ENCODE assay signal across 14 cellular contexts in the genomic region with DNA sequence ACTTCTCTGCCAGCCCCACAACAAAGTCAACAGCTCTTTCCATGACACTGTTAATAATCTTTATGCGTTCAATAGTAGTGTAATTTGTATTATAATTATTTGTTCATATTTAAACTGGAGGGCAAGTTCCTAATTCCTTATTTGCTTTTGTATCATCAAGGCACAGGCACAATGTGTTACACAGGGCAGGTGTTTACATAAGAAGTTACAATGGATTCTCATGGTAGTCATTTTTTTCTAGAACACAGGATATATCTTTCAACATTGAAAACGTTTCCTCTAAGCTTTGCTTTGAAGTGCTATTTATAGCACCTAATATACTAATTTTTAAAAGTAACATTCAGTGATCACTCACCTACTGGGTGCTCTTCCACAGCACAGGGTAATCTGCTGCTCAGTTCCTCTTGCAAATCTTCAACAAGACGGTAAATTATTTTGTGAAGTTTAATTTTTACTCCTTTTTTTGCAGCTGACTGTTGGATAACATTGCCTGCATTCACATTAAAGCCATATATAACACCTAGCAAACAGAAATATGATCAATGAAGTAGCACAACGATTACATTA. TPM values are rescaled to one million over a fixed set of nuclear protein-coding genes. Genes with fewer than 3 reads are reported as not detected.
DNase-seq lines count a peak whose midpoint lies in the region; TF ChIP-seq lines count a peak whose summit lies in the region.
"Had no signal": no experiment of that assay in that cellular context is flagged by ENCODE, and none has a peak within 500 bp of the region (broad histone marks: within the 10 kb centered on the region; RNA-seq: fewer than 3 reads in every experiment).

No MANE protein-coding gene starts in this region.

- H4K20me1 ChIP-seq in DOHH2 (ENCODE audit: control insufficient read depth, insufficient read depth, low read depth, low read length) = no peaks in the 10 kb centered on the region

- peaks cover 11% of the 10 kb centered on the region for H3K4me1 ChIP-seq in DOHH2 (ENCODE audit: control insufficient read depth, low read length)
- H3K4me1 ChIP-seq: SJCRH30 had no signal

- no peaks in the 10 kb centered on the region for H3K27me3 ChIP-seq in DOHH2 (ENCODE audit: control insufficient read depth, low read length)
- H3K27me3 ChIP-seq: SJCRH30 had no signal

- H3K4me2 ChIP-seq in DOHH2 (ENCODE audit: low read length) = no peak overlapping the region

- H3F3A ChIP-seq in DOHH2 (ENCODE audit: control insufficient read depth, insufficient read depth) = peaks cover 61% of the 10 kb centered on the region

- H3K9me2 ChIP-seq in DOHH2 (replicated peaks; ENCODE audit: control insufficient read depth, low read length) = no peaks in the 10 kb centered on the region

- no peak for TF ChIP-seq CTCF in DOHH2 (IDR thresholded peaks at IDR 0.05; ENCODE audit: low read depth, low read length, poor library complexity, severe bottlenecking)

- peak; percentile 32 for DNase-seq in NCI-H1092 treated with DMSO at 0.1 percent for 48 hours (lab: John Stamatoyannopoulos, UW)
- DNase-seq in NCI-H1092 (lab: John Stamatoyannopoulos, UW) = no peak
- peak; percentile 15 for DNase-seq in NCI-H774 (lab: John Stamatoyannopoulos, UW)
- peak; percentile 34 to 72 for DNase-seq in dermis microvascular lymphatic vessel endothelial cell (ENCODE audit: low read depth in 2 of 2)
- no peak for DNase-seq in iPS-NIHi11 (ENCODE audit: low spot score)
- DNase-seq in NCI-H446 (lab: John Stamatoyannopoulos, UW) = no peak
- DNase-seq in activated effector memory CD4-positive, alpha-beta T cell treated with Interleukin-2 at 50 U/mL for 16 hours = no peak
- DNase-seq: CD8-positive, alpha-beta memory T cell; NCI-H1436 treated with DMSO at 0.1 percent for 48 hours; NCI-H524 treated with DMSO at 0.1 percent for 48 hours; SJCRH30 had no signal

- H3K9me3 ChIP-seq in DOHH2 (ENCODE audit: control insufficient read depth, insufficient read depth, low read length) = no peaks in the 10 kb centered on the region
- H3K9me3 ChIP-seq: SJCRH30 had no signal

- no peak overlapping the region for H3K4me3 ChIP-seq in DOHH2 (ENCODE audit: low read length)
- H3K4me3 ChIP-seq: K562, SJCRH30 had no signal

- H3K79me2 ChIP-seq in DOHH2 (ENCODE audit: control insufficient read depth, low read length) = peaks cover 5% of the 10 kb centered on the region

- peak overlapping the region; percentile 24; the same call in 1 of the 2 replicates for H3K27ac ChIP-seq in DOHH2 (ENCODE audit: low read depth, low read length)
- H3K27ac ChIP-seq: RWPE1, SJCRH30 had no signal

- H3K36me3 ChIP-seq in DOHH2 (ENCODE audit: control insufficient read depth, low read length) = peaks cover 71% of the 10 kb centered on the region

RNA-seq across cellular contexts. Expression of a gene that starts 7.3 kb away (rescaled TPM):
- total RNA-seq in dermis microvascular lymphatic vessel endothelial cell = 550 and 625 TPM in 2 replicates

RNA-seq across cellular contexts. Expression of a gene that starts 7.6 kb away (rescaled TPM):
- 3.3 and 4.6 TPM in 2 replicates for total RNA-seq in dermis microvascular lymphatic vessel endothelial cell

RNA-seq across cellular contexts. Expression of a gene that starts 29.3 kb away (rescaled TPM):
- 22.3 and 26.3 TPM in 2 replicates for total RNA-seq in dermis microvascular lymphatic vessel endothelial cell

Comparison
In these comparisons a context has a peak if more than half of its experiments do, and no peak if none do; other contexts are left out.
1. DNase-seq: peak in NCI-H1092 treated with DMSO at 0.1 percent for 48 hours (single experiment), NCI-H774 (single experiment) and dermis microvascular lymphatic vessel endothelial cell (2 of 2); none in NCI-H1092 (single experiment), iPS-NIHi11 (single experiment), NCI-H446 (0 of 2) and activated effector memory CD4-positive, alpha-beta T cell treated with Interleukin-2 at 50 U/mL for 16 hours (single experiment).